24 cellular contexts compared by ENCODE assay signal in genomic region chr3:12401208-12401607, GRCh38.
A peak's percentile ranks its signal among the peaks of the same experiment; 100 is the strongest.
DNase-seq lines count a peak whose midpoint lies in the region; ATAC-seq and TF ChIP-seq lines count a peak whose summit lies in the region.
"Had no signal": no experiment of that assay in that cellular context is flagged by ENCODE, and none has a peak within 500 bp of the region (broad histone marks: within the 10 kb centered on the region; RNA-seq: fewer than 3 reads in every experiment).

No MANE protein-coding gene starts in this region.

- no peaks in the 10 kb centered on the region for H3K27me3 ChIP-seq in BLaER1 treated with 17β-estradiol and CSF1 and Interleukin-3, amounts not matched to agents 10 nM and 100 nM
- H3K27me3 ChIP-seq in skeletal muscle satellite cell (ENCODE audit: control insufficient read depth, insufficient read depth, low read length) = no peaks in the 10 kb centered on the region
- H3K27me3 ChIP-seq: ascending aorta, sigmoid colon, suprapubic skin, uterus had no signal

- TF ChIP-seq CTCF in HFFc6 (IDR thresholded peaks at IDR 0.05) = no peak

- peak overlapping the region in 10 of 11 experiments; percentile 52 to 83 (median 66); a peak in 17 of 22 replicates for H3K4me2 ChIP-seq in BLaER1 treated with 17β-estradiol and CSF1 and Interleukin-3, amounts not matched to agents 10 nM and 100 nM
- H3K4me2 ChIP-seq in skeletal muscle satellite cell (ENCODE audit: low read length) = peak overlapping the region; percentile 2

- H4K20me1 ChIP-seq in BLaER1 treated with 17β-estradiol and CSF1 and Interleukin-3, amounts not matched to agents 10 nM and 100 nM = no peaks in the 10 kb centered on the region

- H3K27ac ChIP-seq in BLaER1 treated with 17β-estradiol and CSF1 and Interleukin-3, amounts not matched to agents 10 nM and 100 nM = no peak overlapping the region
- H3K27ac ChIP-seq: ascending aorta, suprapubic skin, uterus had no signal

- peaks cover 2% of the 10 kb centered on the region; the same call in 1 of the 2 replicates for H3K27me3 Mint-ChIP-seq in HFFc6 (ENCODE audit: insufficient read depth)
- no peaks in the 10 kb centered on the region for H3K27me3 Mint-ChIP-seq in activated T-helper 17 cell treated with anti-CD3 and anti-CD28 coated beads, Interleukin-2, amount 50 U/mL, for 72 hours
- H3K27me3 Mint-ChIP-seq: progenitor cell of endocrine pancreas had no signal

- no peak for DNase-seq in HFFc6
- no peak for DNase-seq in nucleus accumbens (lab: John Stamatoyannopoulos, UW)
- no peak for DNase-seq in activated CD4-positive, alpha-beta T cell treated with anti-CD3 and anti-CD28 coated beads for 4 hours
- DNase-seq: activated CD4-positive, alpha-beta T cell treated with anti-CD3 and anti-CD28 coated beads for 48 hours; activated naive CD4-positive, alpha-beta T cell treated with anti-CD3 and anti-CD28 coated beads, Interleukin-2, amount 10 ng/mL, durations not matched to agents 7 days and 5 days; activated T-cell treated with anti-CD3 and anti-CD28 coated beads, Interleukin-2, amount 50 U/mL, for 72 hours; CD8-positive, alpha-beta memory T cell; central memory CD4-positive, alpha-beta T cell; DMS153; NCI-H1436; NCI-H2107; NCI-H510A treated with DMSO at 0.1 percent for 48 hours; RPMI8226; sigmoid colon; stimulated activated CD8-positive, alpha-beta memory T cell treated with anti-CD3 and anti-CD28 coated beads, Interleukin-4, amount 100 ng/mL, for 48 hours; uterus had no signal

- no peak overlapping the region for H3K4me3 ChIP-seq in BLaER1 treated with 17β-estradiol and CSF1 and Interleukin-3, amounts not matched to agents 10 nM and 100 nM
- H3K4me3 ChIP-seq in skeletal muscle satellite cell (ENCODE audit: low read length) = no peak overlapping the region
- H3K4me3 ChIP-seq: ascending aorta, sigmoid colon, suprapubic skin, uterus had no signal

- H3K9me3 ChIP-seq in BLaER1 treated with 17β-estradiol and CSF1 and Interleukin-3, amounts not matched to agents 10 nM and 100 nM (replicated peaks in 1 of 11) = no peaks in the 10 kb centered on the region
- H3K9me3 ChIP-seq in skeletal muscle satellite cell (replicated peaks; ENCODE audit: low read length) = no peaks in the 10 kb centered on the region
- H3K9me3 ChIP-seq: ascending aorta, sigmoid colon, suprapubic skin, uterus had no signal

- H3K4me3 Mint-ChIP-seq in HFFc6 = peak overlapping the region; percentile 49
- peak overlapping the region; percentile 3 for H3K4me3 Mint-ChIP-seq in activated T-helper 17 cell treated with anti-CD3 and anti-CD28 coated beads, Interleukin-2, amount 50 U/mL, for 72 hours
- H3K4me3 Mint-ChIP-seq: activated naive CD4-positive, alpha-beta T cell treated with anti-CD3 and anti-CD28 coated beads, Interleukin-2, amount 10 ng/mL, durations not matched to agents 7 days and 5 days; CD8-positive, alpha-beta memory T cell; T-helper 1 cell treated with Interleukin-12 subunit alpha and Interleukin-12 subunit beta and Interleukin-4 antibody, amounts not matched to agents 30 μg/mL and 1 μg/mL, for 36 hours had no signal

- peaks cover 9% of the 10 kb centered on the region; the same call in 1 of the 2 replicates for H3K9me3 Mint-ChIP-seq in HFFc6
- no peaks in the 10 kb centered on the region for H3K9me3 Mint-ChIP-seq in activated T-helper 17 cell treated with anti-CD3 and anti-CD28 coated beads, Interleukin-2, amount 50 U/mL, for 72 hours
- H3K9me3 Mint-ChIP-seq: activated naive CD4-positive, alpha-beta T cell treated with anti-CD3 and anti-CD28 coated beads, Interleukin-2, amount 10 ng/mL, durations not matched to agents 7 days and 5 days; activated T-cell treated with anti-CD3 and anti-CD28 coated beads, Interleukin-2, amount 50 U/mL, for 72 hours; CD8-positive, alpha-beta memory T cell; T-helper 1 cell treated with Interleukin-12 subunit alpha and Interleukin-12 subunit beta and Interleukin-4 antibody, amounts not matched to agents 30 μg/mL and 1 μg/mL, for 36 hours had no signal

- H3K4me1 Mint-ChIP-seq in HFFc6 (ENCODE audit: low read depth) = peaks cover 37% of the 10 kb centered on the region
- peaks cover 10% of the 10 kb centered on the region for H3K4me1 Mint-ChIP-seq in activated T-helper 17 cell treated with anti-CD3 and anti-CD28 coated beads, Interleukin-2, amount 50 U/mL, for 72 hours
- H3K4me1 Mint-ChIP-seq: activated naive CD4-positive, alpha-beta T cell treated with anti-CD3 and anti-CD28 coated beads, Interleukin-2, amount 10 ng/mL, durations not matched to agents 7 days and 5 days had no signal

- peaks cover 11 to 48% (median 15%) of the 10 kb centered on the region in 10 experiments for H3K4me1 ChIP-seq in BLaER1 treated with 17β-estradiol and CSF1 and Interleukin-3, amounts not matched to agents 10 nM and 100 nM
- peaks cover 24% of the 10 kb centered on the region for H3K4me1 ChIP-seq in skeletal muscle satellite cell (ENCODE audit: control insufficient read depth, insufficient read depth, low read length)
- H3K4me1 ChIP-seq: ascending aorta, uterus had no signal

- no peaks in the 10 kb centered on the region for H3K36me3 ChIP-seq in BLaER1 treated with 17β-estradiol and CSF1 and Interleukin-3, amounts not matched to agents 10 nM and 100 nM
- no peaks in the 10 kb centered on the region for H3K36me3 ChIP-seq in skeletal muscle satellite cell (ENCODE audit: insufficient read depth, low read length)
- H3K36me3 ChIP-seq: ascending aorta, sigmoid colon, suprapubic skin, uterus had no signal

- peak overlapping the region; percentile 75 for H3K27ac Mint-ChIP-seq in HFFc6
- peak overlapping the region; percentile 13 for H3K27ac Mint-ChIP-seq in activated T-helper 17 cell treated with anti-CD3 and anti-CD28 coated beads, Interleukin-2, amount 50 U/mL, for 72 hours
- H3K27ac Mint-ChIP-seq: activated naive CD4-positive, alpha-beta T cell treated with anti-CD3 and anti-CD28 coated beads, Interleukin-2, amount 10 ng/mL, durations not matched to agents 7 days and 5 days; activated T-cell treated with anti-CD3 and anti-CD28 coated beads, Interleukin-2, amount 50 U/mL, for 72 hours; CD8-positive, alpha-beta memory T cell; progenitor cell of endocrine pancreas; T-helper 1 cell treated with Interleukin-12 subunit alpha and Interleukin-12 subunit beta and Interleukin-4 antibody, amounts not matched to agents 30 μg/mL and 1 μg/mL, for 36 hours had no signal

- H3K9ac ChIP-seq in BLaER1 treated with 17β-estradiol and CSF1 and Interleukin-3, amounts not matched to agents 10 nM and 100 nM = no peak overlapping the region
- no peak overlapping the region for H3K9ac ChIP-seq in skeletal muscle satellite cell (ENCODE audit: low read depth, low read length)

- H3K36me3 Mint-ChIP-seq in HFFc6 (ENCODE audit: low read depth) = peaks cover 9% of the 10 kb centered on the region; the same call in 1 of the 2 replicates
- H3K36me3 Mint-ChIP-seq in activated T-helper 17 cell treated with anti-CD3 and anti-CD28 coated beads, Interleukin-2, amount 50 U/mL, for 72 hours (ENCODE audit: low read depth) = no peaks in the 10 kb centered on the region
- H3K36me3 Mint-ChIP-seq: activated naive CD4-positive, alpha-beta T cell treated with anti-CD3 and anti-CD28 coated beads, Interleukin-2, amount 10 ng/mL, durations not matched to agents 7 days and 5 days; CD8-positive, alpha-beta memory T cell had no signal

- peak; percentile 60 for ATAC-seq in activated T-helper 17 cell treated with anti-CD3 and anti-CD28 coated beads, Interleukin-2, amount 50 U/mL, for 72 hours (replicated peaks)
- ATAC-seq in GM21381 (IDR thresholded peaks at IDR 0.05; ENCODE audit: unreplicated experiment) = no peak
